In the genomic region with DNA sequence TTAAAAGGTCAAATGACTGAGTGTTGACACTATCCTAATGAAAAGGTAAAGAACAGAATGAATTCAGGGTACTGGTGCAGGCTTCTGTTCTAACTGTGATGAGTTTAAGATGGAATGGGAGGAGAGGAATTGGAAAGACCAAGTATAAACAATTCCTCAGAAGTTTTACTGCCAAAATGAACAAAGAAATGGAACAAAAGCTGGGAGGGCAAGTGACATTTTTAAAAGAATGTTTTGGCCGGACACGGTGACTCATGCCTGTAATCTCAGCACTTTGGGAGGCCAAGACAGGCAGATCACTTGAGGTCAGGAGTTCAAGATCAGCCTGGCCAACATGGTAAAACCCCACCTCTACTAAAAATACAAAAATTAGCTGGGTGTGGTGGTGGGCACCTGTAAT, we compare ENCODE assay signal across 1 cellular context.
TF ChIP-seq lines count a peak whose summit lies in the region.
"Not testable (repeated sequence)": the region's sequence is repeated elsewhere in the genome, so short reads cannot be mapped to it uniquely, and the experiment has no call there.

No MANE protein-coding gene starts in this region.

TF ChIP-seq in K562, 482 proteins besides CTCF, POLR2A, EP300 and RAD21 (continued from another document):
- TF ChIP-seq, protein P1, sequence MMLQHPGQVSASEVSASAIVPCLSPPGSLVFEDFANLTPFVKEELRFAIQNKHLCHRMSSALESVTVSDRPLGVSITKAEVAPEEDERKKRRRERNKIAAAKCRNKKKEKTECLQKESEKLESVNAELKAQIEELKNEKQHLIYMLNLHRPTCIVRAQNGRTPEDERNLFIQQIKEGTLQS (IDR thresholded peaks at IDR 0.05), result peak; percentile 91
- TF ChIP-seq, protein P1 (CRISPR knock-in tag; conservative IDR thresholded peaks at IDR 0.05), result not testable (repeated sequence)
- TF ChIP-seq TRIM24 (IDR thresholded peaks at IDR 0.05), result 0 out of 4 replicates have a peak, but pooled peaks of 1 of the 2 experiments have one; percentile 17
- TF ChIP-seq NR2C1 (IDR thresholded peaks at IDR 0.05), result peak; percentile 43; the same call in 1 of the 2 replicates
- TF ChIP-seq NR2C1 (tag; IDR thresholded peaks at IDR 0.05), result peak; percentile 48; the same call in 1 of the 2 replicates
- peak; percentile 75; the same call in 1 of the 2 replicates for TF ChIP-seq HDAC2 (IDR thresholded peaks at IDR 0.05)
